In genomic region chr17:16448490-16448889, GRCh38 we compare ENCODE assay signal across 24 cellular contexts. TPM values are rescaled to one million over a fixed set of nuclear protein-coding genes. Genes with fewer than 3 reads are reported as not detected.
A peak's percentile ranks its signal among the peaks of the same experiment; 100 is the strongest.
DNase-seq lines count a peak whose midpoint lies in the region; ATAC-seq, FAIRE-seq and TF ChIP-seq lines count a peak whose summit lies in the region.
"Had no signal": no experiment of that assay in that cellular context is flagged by ENCODE, and none has a peak within 500 bp of the region (broad histone marks: within the 10 kb centered on the region; RNA-seq: fewer than 3 reads in every experiment).

No MANE protein-coding gene starts in this region.

- ATAC-seq in A549, result no peak
- ATAC-seq in GM12878, result no peak

- DNase-seq in A549 (ENCODE audit: low read depth in 1 of 2, low spot score in 1 of 2) (no peak), MV-4-11 (lab: John Stamatoyannopoulos, UW) (peak; percentile 7), GM12878 (ENCODE audit: low read depth, low spot score) (no peak), stomach (no peak), OCI-M1 (lab: John Stamatoyannopoulos, UW) (no peak), KBM-7 (no peak), NAMALWA (ENCODE audit: low spot score) (no peak)
- DNase-seq: activated CD4-positive, alpha-beta memory T cell treated with anti-CD3 and anti-CD28 coated beads, Interleukin-2, amount 10 ng/mL, durations not matched to agents 7 days and 5 days; activated naive CD4-positive, alpha-beta T cell; cerebellar nuclear complex; erythroblast; foreskin keratinocyte; GDM1; left ventricle myocardium inferior; midbrain; NCI-H1417; NCI-H2081 treated with DMSO at 0.1 percent for 48 hours; NCI-H446 treated with DMSO at 0.1 percent for 48 hours; NK-92 treated with Interleukin-12 subunit alpha and Interleukin-12 subunit beta, amount 100 ng/mL, for 24 hours; SK-N-SH; uterus had no signal

- no peak overlapping the region for H3K9ac ChIP-seq in GM12878 (ENCODE audit: control insufficient read depth, insufficient read depth, low read length)
- H3K9ac ChIP-seq: SK-N-SH had no signal

- POLR2A ChIA-PET in A549 (lab: Yijun Ruan, JAX) (interaction anchor here (0.6 to 1.8 kb wide), 2 partner anchors 10 to 40 kb away, joined by 3 to 7 read pairs; no protein-coding TSS in a partner anchor), GM12878 (lab: Charles Lee) (no interaction called here)

- intact Hi-C loops in GM12878 (cut with micrococcal nuclease; ENCODE audit: unreplicated experiment), result no loop called here
- intact Hi-C loops in stomach (cut with DNase I; ENCODE audit: low total_unique reads), result no loop called here

- RAD21 ChIA-PET in GM12878 (lab: Charles Lee; ENCODE audit: unreplicated experiment), result interaction anchor here (0.8 kb wide), 1 partner anchor 10 kb away, joined by 3 read pairs; no protein-coding TSS in a partner anchor

- SMC1A ChIA-PET in GM12878 (lab: Charles Lee; ENCODE audit: uncharacterized antibody, unreplicated experiment), result interaction anchor here (0.6 to 0.8 kb wide), 2 partner anchors 73 to 292 kb away, joined by 3 read pairs; no protein-coding TSS in a partner anchor

- no peak overlapping the region for H3K27ac ChIP-seq in A549
- H3K27ac ChIP-seq in GM12878 (ENCODE audit: control insufficient read depth, insufficient read depth), result no peak overlapping the region
- no peak overlapping the region for H3K27ac ChIP-seq in stomach
- H3K27ac ChIP-seq: foreskin keratinocyte, left ventricle myocardium inferior, uterus had no signal

- in situ Hi-C loops in GM12878 (cut with MboI), result loop anchor here (5.0 kb wide), 1 partner anchor 51 kb away; no protein-coding TSS in a partner anchor
- in situ Hi-C loops in KBM-7 (cut with MboI; ENCODE audit: low pct_unique_long_range_greater_than_20kb, low sequenced_read_pairs), result no loop called here

- TF ChIP-seq CTCF in A549 (IDR thresholded peaks at IDR 0.05), result no peak
- TF ChIP-seq CTCF in GM12878 (IDR thresholded peaks at IDR 0.05 in 2 of 3, conservative IDR thresholded peaks at IDR 0.05 in 1 of 3; ENCODE audit: control insufficient read depth in 2 of 3, extremely low read depth in 1 of 3, insufficient read depth in 1 of 3, low read depth in 3 of 3, low read length in 3 of 3), result no peak
- no peak for TF ChIP-seq CTCF in stomach (IDR thresholded peaks at IDR 0.05)

- no peak overlapping the region for H3K4me2 ChIP-seq in A549
- no peak overlapping the region for H3K4me2 ChIP-seq in GM12878 (ENCODE audit: control insufficient read depth, insufficient read depth)
- H3K4me2 ChIP-seq: SK-N-SH had no signal

- 89% methylated on average over 6 of the region's 6 CpGs for WGBS in A549 (ENCODE audit: missing lambda C conversion rate)
- WGBS in GM12878 (ENCODE audit: insufficient coverage, insufficient replicate concordance, low lambda C conversion rate, missing lambda C conversion rate), result 91% methylated on average over 6 of the region's 6 CpGs
- WGBS in stomach, 5 donors, result 82 to 87% (median 85%) methylated on average over 6 of the region's 6 CpGs

- H3K4me3 ChIP-seq in A549 (no peak overlapping the region), GM12878 (no peak overlapping the region), stomach (no peak overlapping the region)
- H3K4me3 ChIP-seq: left ventricle myocardium inferior, uterus had no signal

- FAIRE-seq in A549 (lab: Jason Lieb, UNC) (peak; percentile 65), G401.6 (lab: Jason Lieb, UNC) (peak; percentile 8), GM12878 (lab: Jason Lieb, UNC) (no peak)
- FAIRE-seq: RCC 7860 had no signal

- no peaks in the 10 kb centered on the region for H3K9me3 ChIP-seq in A549
- no peaks in the 10 kb centered on the region for H3K9me3 ChIP-seq in GM12878 (replicated peaks; ENCODE audit: control insufficient read depth, insufficient read depth, low read length)
- H3K9me3 ChIP-seq in stomach, result no peaks in the 10 kb centered on the region
- H3K9me3 ChIP-seq: left ventricle myocardium inferior, SK-N-SH, uterus had no signal

- CTCF ChIA-PET in A549 (lab: Yijun Ruan, JAX), result interaction anchor here (0.5 to 29.8 kb wide), 3 partner anchors 43 to 72 kb away, joined by 3 to 589 read pairs (median 3); partner anchors contain the start of gene LRRC75A
- CTCF ChIA-PET in GM12878 (lab: Yijun Ruan, JAX), result interaction anchor here (0.6 to 1.6 kb wide), 2 partner anchors 85 to 143 kb away, joined by 3 to 4 read pairs; no protein-coding TSS in a partner anchor

- no peaks in the 10 kb centered on the region; the same call in 1 of the 2 replicates for H4K20me1 ChIP-seq in GM12878 (ENCODE audit: control insufficient read depth, insufficient read depth)

- no peak overlapping the region for H2AFZ ChIP-seq in GM12878 (ENCODE audit: control insufficient read depth, low read depth, low read length)

- no peak for TF ChIP-seq POLR2A in A549 (IDR thresholded peaks at IDR 0.05; ENCODE audit: low read length)
- no peak for TF ChIP-seq POLR2A in GM12878 (IDR thresholded peaks at IDR 0.05; ENCODE audit: low read depth, low read length)
- TF ChIP-seq POLR2A in stomach (IDR thresholded peaks at IDR 0.05), result no peak

- TSS peak; percentile 13 for BruUV-seq in GM12878 (replicated peaks; lab: Mats Ljungman, UMichigan)

- peaks cover 7% of the 10 kb centered on the region for H3K79me2 ChIP-seq in GM12878 (ENCODE audit: control insufficient read depth, insufficient read depth, low read length)

- no peaks in the 10 kb centered on the region for H3K27me3 ChIP-seq in GM12878 (replicated peaks in 1 of 2; ENCODE audit: control insufficient read depth in 2 of 2, insufficient read depth in 2 of 2, low read length in 1 of 2)
- H3K27me3 ChIP-seq in stomach, result no peaks in the 10 kb centered on the region
- H3K27me3 ChIP-seq: foreskin keratinocyte, uterus had no signal

- TF ChIP-seq RAD21 in A549 (conservative IDR thresholded peaks at IDR 0.05 in 1 of 2, IDR thresholded peaks at IDR 0.05 in 1 of 2) (no peak), GM12878 (IDR thresholded peaks at IDR 0.05; ENCODE audit: insufficient read depth, low read depth, low read length) (no peak)

- peaks cover 18 to 22% of the 10 kb centered on the region in 2 experiments for H3K36me3 ChIP-seq in GM12878 (ENCODE audit: control insufficient read depth in 2 of 2, insufficient read depth in 2 of 2, low read length in 1 of 2)
- peaks cover 14 to 67% (median 54%) of the 10 kb centered on the region in 4 donors for H3K36me3 ChIP-seq in stomach
- H3K36me3 ChIP-seq: uterus had no signal

- H3K4me1 ChIP-seq in A549, result peaks cover 19% of the 10 kb centered on the region
- H3K4me1 ChIP-seq in GM12878 (ENCODE audit: control insufficient read depth, insufficient read depth, low read length), result peaks cover 4% of the 10 kb centered on the region; the same call in 1 of the 2 replicates
- H3K4me1 ChIP-seq in stomach, result peaks cover 9 to 38% (median 16%) of the 10 kb centered on the region in 4 donors
- H3K4me1 ChIP-seq: foreskin keratinocyte, uterus had no signal

- no peak for TF ChIP-seq EP300 in A549 (IDR thresholded peaks at IDR 0.05)
- TF ChIP-seq EP300 in GM12878 (IDR thresholded peaks at IDR 0.05; ENCODE audit: borderline replicate concordance in 1 of 2, control insufficient read depth in 1 of 2, low read depth in 2 of 2, low read length in 2 of 2), result no peak
- TF ChIP-seq EP300 in stomach (IDR thresholded peaks at IDR 0.05), result no peak

RNA-seq across cellular contexts. Expression of gene TRPV2, which starts 33.1 kb away (rescaled TPM):
- polyA plus RNA-seq in A549 (2011; rRNA removed), result 0.31 and 0.60 TPM in 2 replicates
- 0.87 and 1.1 TPM in 2 replicates for polyA plus RNA-seq in A549 (2012; cell fraction: cytosol; rRNA removed)
- 0.86 and 1.7 TPM in 2 replicates for polyA plus RNA-seq in A549 (2012; cell fraction: nucleus; rRNA removed)
- 0.35 to 0.62 TPM (median 0.61 TPM) in 3 replicates for polyA plus RNA-seq in A549 (2017; fragmentation: RNase III; extraction: RNeasy Plus Mini Kit Qiagen cat#74134 plus additional on column Dnase treatment)
- 0.37 and 0.73 TPM in 2 replicates for polyA minus RNA-seq in A549 (2011; rRNA and poly(A)+ RNA removed)
- 149 and 160 TPM in 2 replicates for total RNA-seq in GM12878 (2013; cell fraction: nucleolus; rRNA removed)
- total RNA-seq in GM12878 (2014; rRNA removed), result 59.4 and 61.3 TPM in 2 replicates
- 25.6 and 29.7 TPM in 2 replicates for total RNA-seq in GM12878 (2014; rRNA removed; fragmentation: Illumina TruSeq; extraction: Trizol)
- total RNA-seq in GM12878 (2021), result 87.4 and 93.7 TPM in 2 replicates
- 30.3 TPM for polyA plus RNA-seq in GM12878 (2011; ENCODE audit: low read depth)
- 33.3 and 82.6 TPM in 2 replicates for polyA plus RNA-seq in GM12878 (2011; rRNA removed)
- polyA plus RNA-seq in GM12878 (2011; cell fraction: cytosol; rRNA removed), result 82.4 and 108 TPM in 2 replicates
- 175 and 207 TPM in 2 replicates for polyA plus RNA-seq in GM12878 (2011; cell fraction: nucleus; rRNA removed)
- polyA plus RNA-seq in GM12878 (2012), result 53.6 and 60.7 TPM in 2 replicates
- 15.4 and 27.3 TPM in 2 replicates for polyA plus RNA-seq in GM12878 (2014; fragmentation: Illumina TruSeq; extraction: Trizol)
- polyA plus RNA-seq in GM12878 (2014; fragmentation: Nextera tagmentation; extraction: Ambion mirVana), result 10 to 100 TPM in 1 of 2 experiments, 1 to 10 TPM in 1; 8.9 to 29.2 TPM
- polyA plus RNA-seq in GM12878 (2014; rRNA removed), result 48.8 and 58.4 TPM in 2 replicates
- 10 to 100 TPM; 83.6 to 94.4 TPM for polyA plus RNA-seq in GM12878 (2016; fragmentation: Nextera tagmentation; extraction: Ambion mirVana)
- polyA minus RNA-seq in GM12878 (2011; rRNA and poly(A)+ RNA removed), result 96.8 and 119 TPM in 2 replicates
- polyA minus RNA-seq in GM12878 (2011; cell fraction: cytosol; rRNA and poly(A)+ RNA removed), result 62.9 and 70.0 TPM in 2 replicates
- 41.5 and 63.6 TPM in 2 replicates for polyA minus RNA-seq in GM12878 (2011; cell fraction: nucleus; rRNA and poly(A)+ RNA removed)
- 10 to 100 TPM in 1 of 5 donors, 1 to 10 TPM in 3, under 1 TPM in 1; 0.58 to 24.8 (median 4.5) TPM for total RNA-seq in stomach
- polyA plus RNA-seq in stomach, result 1 to 10 TPM; 5.3 to 8.8 (median 6.4) TPM
- total RNA-seq: HT-29 had no signal

RNA-seq across cellular contexts. Expression of gene LRRC75A, which starts 43.5 kb away (rescaled TPM):
- polyA plus RNA-seq in A549 (2011; rRNA removed) (0.65 and 0.78 TPM in 2 replicates), A549 (2017; fragmentation: RNase III; extraction: RNeasy Plus Mini Kit Qiagen cat#74134 plus additional on column Dnase treatment) (0.54 to 0.85 TPM (median 0.84 TPM) in 3 replicates), GM12878 (2011; rRNA removed) (0.07 TPM in 1 of 2 replicates, not detected in the other), GM12878 (2014; fragmentation: Illumina TruSeq; extraction: Trizol) (0.01 and 0.13 TPM in 2 replicates), GM12878 (2014; fragmentation: Nextera tagmentation; extraction: Ambion mirVana) (under 1 TPM; 0.11 to 0.27 TPM), GM12878 (2014; rRNA removed) (0.08 TPM in 1 of 2 replicates, not detected in the other), GM12878 (2016; fragmentation: Nextera tagmentation; extraction: Ambion mirVana) (1 to 10 TPM; 1.0 to 1.3 TPM), stomach (1 to 10 TPM; 2.6 to 4.0 (median 3.4) TPM)
- 0.85 and 1.4 TPM in 2 replicates for polyA plus RNA-seq in A549 (2012; cell fraction: cytosol; rRNA removed)
- polyA plus RNA-seq in A549 (2012; cell fraction: nucleus; rRNA removed), result 1.3 and 2.1 TPM in 2 replicates
- polyA minus RNA-seq in A549 (2011; rRNA and poly(A)+ RNA removed), result 0.97 and 1.3 TPM in 2 replicates
- 0.15 TPM in 1 of 2 replicates, not detected in the other for total RNA-seq in GM12878 (2013; cell fraction: nucleolus; rRNA removed)
- total RNA-seq in GM12878 (2014; rRNA removed) (0.06 and 0.11 TPM in 2 replicates), GM12878 (2014; rRNA removed; fragmentation: Illumina TruSeq; extraction: Trizol) (not detected in 2 replicates), GM12878 (2021) (0.05 and 0.16 TPM in 2 replicates), stomach (100 to 1,000 TPM in 1 of 5 donors, 10 to 100 TPM in 2, 1 to 10 TPM in 2; 1.1 to 306 (median 14.5) TPM)
- polyA plus RNA-seq in GM12878 (2011; ENCODE audit: low read depth), result 1.4 TPM
- polyA plus RNA-seq in GM12878 (2011; cell fraction: cytosol; rRNA removed), result 0.04 and 0.18 TPM in 2 replicates
- polyA plus RNA-seq in GM12878 (2011; cell fraction: nucleus; rRNA removed), result 0.12 and 0.15 TPM in 2 replicates
- 0.44 and 0.54 TPM in 2 replicates for polyA plus RNA-seq in GM12878 (2012)
- 0.31 TPM in 1 of 2 replicates, not detected in the other for polyA minus RNA-seq in GM12878 (2011; rRNA and poly(A)+ RNA removed)
- not detected in 2 replicates for polyA minus RNA-seq in GM12878 (2011; cell fraction: cytosol; rRNA and poly(A)+ RNA removed)
- 0.12 and 0.19 TPM in 2 replicates for polyA minus RNA-seq in GM12878 (2011; cell fraction: nucleus; rRNA and poly(A)+ RNA removed)
- total RNA-seq: foreskin keratinocyte had no signal
